In the genomic region with DNA sequence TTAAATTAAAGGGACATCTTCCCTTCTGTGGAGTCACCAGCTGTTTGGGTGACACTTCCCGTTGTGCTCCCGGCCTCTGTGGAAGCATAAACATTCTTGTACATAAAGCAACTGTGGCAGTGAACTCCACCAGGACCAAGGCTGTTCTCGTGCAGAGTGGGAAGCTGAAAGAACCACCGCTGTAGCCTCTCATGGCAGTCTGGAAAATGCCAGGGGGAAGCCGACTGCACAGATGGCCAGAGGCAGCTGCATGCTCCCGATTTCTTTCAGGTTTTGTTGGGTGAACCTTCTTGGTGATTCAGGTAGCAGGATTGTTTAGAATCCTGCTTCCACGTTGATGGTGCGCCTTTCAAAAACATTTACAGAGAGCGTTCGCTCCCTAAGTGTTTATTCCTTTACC, we compare ENCODE assay signal across 19 cellular contexts. TPM values are rescaled to one million over a fixed set of nuclear protein-coding genes. Genes with fewer than 3 reads are reported as not detected.
DNase-seq lines count a peak whose midpoint lies in the region; ATAC-seq and TF ChIP-seq lines count a peak whose summit lies in the region.
"Had no signal": no experiment of that assay in that cellular context is flagged by ENCODE, and none has a peak within 500 bp of the region (broad histone marks: within the 10 kb centered on the region; RNA-seq: fewer than 3 reads in every experiment).

No MANE protein-coding gene starts in this region.

- peak; percentile 19 to 60 for DNase-seq in NCI-H524 (lab: John Stamatoyannopoulos, UW)
- DNase-seq in NCI-H524 treated with DMSO at 0.1 percent for 48 hours (lab: John Stamatoyannopoulos, UW), result no peak
- DNase-seq in NCI-H2227 (lab: John Stamatoyannopoulos, UW; ENCODE audit: unreplicated experiment), result peak; percentile 5
- DNase-seq in fibroblast of villous mesenchyme (ENCODE audit: low read depth), result peak; percentile 41
- no peak for DNase-seq in DMS53 treated with DMSO at 0.1 percent for 48 hours (lab: John Stamatoyannopoulos, UW; ENCODE audit: unreplicated experiment)
- DNase-seq in NCI-H446 (lab: John Stamatoyannopoulos, UW), result no peak
- no peak for DNase-seq in NCI-H345 treated with DMSO at 0.1 percent for 48 hours (lab: John Stamatoyannopoulos, UW; ENCODE audit: unreplicated experiment)
- DNase-seq: activated CD4-positive, alpha-beta memory T cell treated with anti-CD3 and anti-CD28 coated beads for 36 hours; activated naive CD4-positive, alpha-beta T cell treated with anti-CD3 and anti-CD28 coated beads, Interleukin-2, amount 10 ng/mL, durations not matched to agents 7 days and 5 days; body of pancreas; EL; NCI-H2081; occipital lobe; right cardiac atrium; stimulated activated naive CD4-positive, alpha-beta T cell; thyroid gland had no signal

- ATAC-seq in HG03196 (IDR thresholded peaks at IDR 0.05; ENCODE audit: unreplicated experiment), result no peak
- ATAC-seq: body of pancreas, gastroesophageal sphincter, left lobe of liver, right cardiac atrium had no signal

- no peak overlapping the region for H3K4me3 ChIP-seq in fibroblast of villous mesenchyme (ENCODE audit: low read depth, low read length)
- H3K4me3 ChIP-seq: body of pancreas, gastroesophageal sphincter, thyroid gland had no signal

- TF ChIP-seq CTCF in fibroblast of villous mesenchyme (IDR thresholded peaks at IDR 0.05; ENCODE audit: insufficient read depth, low read depth, low read length), result no peak

RNA-seq across cellular contexts. Expression of gene UBASH3B, which starts 10.4 kb away (rescaled TPM):
- 26.1 and 30.7 TPM in 2 replicates for total RNA-seq in fibroblast of villous mesenchyme

Comparison
In these comparisons a context has a peak if more than half of its experiments do, and no peak if none do; other contexts are left out.
1. DNase-seq: peak in NCI-H524 (2 of 2), NCI-H2227 (single experiment) and fibroblast of villous mesenchyme (single experiment); none in NCI-H524 treated with DMSO at 0.1 percent for 48 hours (single experiment), DMS53 treated with DMSO at 0.1 percent for 48 hours (single experiment), NCI-H446 (0 of 2) and NCI-H345 treated with DMSO at 0.1 percent for 48 hours (single experiment).